1 cellular context compared by ENCODE assay signal in the genomic region with DNA sequence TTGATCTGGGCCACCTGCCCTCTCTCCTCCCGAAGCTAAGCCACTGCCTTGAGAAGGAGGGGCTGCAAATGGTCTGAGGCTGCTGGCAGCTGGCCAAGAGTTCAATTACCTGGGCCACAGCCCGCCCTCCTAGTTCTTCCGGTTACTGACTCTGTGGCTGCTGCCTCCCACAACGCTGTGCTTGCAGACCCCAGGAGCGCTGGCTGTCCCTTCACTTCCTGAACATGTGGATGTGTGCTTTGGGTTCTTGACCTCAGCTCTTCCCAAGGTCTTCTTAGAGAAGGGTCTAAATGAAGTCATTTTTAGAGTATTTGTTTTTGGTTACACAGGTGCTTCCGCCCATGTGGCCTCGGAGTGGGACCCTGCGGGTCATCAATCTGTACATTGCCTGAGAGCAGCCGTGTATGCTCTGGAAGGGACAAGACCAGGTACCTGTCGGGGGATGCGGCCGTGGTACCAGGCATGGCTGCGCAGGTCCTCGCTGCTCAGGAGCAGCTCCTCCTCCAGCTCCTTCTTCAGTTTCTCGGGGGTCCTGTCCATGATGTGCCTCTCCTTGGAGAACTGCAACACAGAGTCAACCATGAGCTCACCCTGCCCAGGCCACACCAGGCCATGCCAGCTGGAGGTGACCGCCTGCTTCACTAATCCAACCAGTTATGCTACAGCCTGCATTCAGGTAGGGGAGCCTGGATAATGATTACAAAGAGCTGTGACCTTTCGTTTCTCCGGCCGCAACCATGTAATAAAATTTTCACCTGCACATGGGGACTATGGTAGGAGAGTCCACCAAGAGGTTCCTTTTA.
TF ChIP-seq lines count a peak whose summit lies in the region.

No MANE protein-coding gene starts in this region.

TF ChIP-seq in HepG2, 621 proteins besides CTCF, POLR2A, EP300 and RAD21 (continued from another document and continues in another):
- TF ChIP-seq MATR3 (CRISPR knock-in tag; IDR thresholded peaks at IDR 0.05) (no peak), ZNF235 (CRISPR knock-in tag; IDR thresholded peaks at IDR 0.05; ENCODE audit: borderline replicate concordance) (no peak), PHF20 (CRISPR knock-in tag; IDR thresholded peaks at IDR 0.05) (no peak; the same call in 1 of the 2 replicates), SMAD9 (CRISPR knock-in tag; IDR thresholded peaks at IDR 0.05) (no peak), TCF7 (IDR thresholded peaks at IDR 0.05; ENCODE audit: low read depth) (0 out of 2 replicates have a peak, but pooled peaks have one; percentile 8), FOXJ3 (CRISPR knock-in tag; IDR thresholded peaks at IDR 0.05; ENCODE audit: borderline replicate concordance) (peak; percentile 71; the same call in 1 of the 2 replicates), TEAD3 (CRISPR knock-in tag; optimal IDR thresholded peaks at IDR 0.05; ENCODE audit: borderline replicate concordance) (peak; percentile 69), NFYC (CRISPR knock-in tag; IDR thresholded peaks at IDR 0.05) (no peak), ISX (CRISPR knock-in tag; conservative IDR thresholded peaks at IDR 0.05) (no peak), CREM (IDR thresholded peaks at IDR 0.05) (peak; percentile 56), CREM (CRISPR knock-in tag; IDR thresholded peaks at IDR 0.05) (no peak), MLLT10 (CRISPR knock-in tag; IDR thresholded peaks at IDR 0.05) (no peak), DMAP1 (CRISPR knock-in tag; IDR thresholded peaks at IDR 0.05) (peak; percentile 79), CENPX (CRISPR knock-in tag; IDR thresholded peaks at IDR 0.05) (no peak), HCFC1 (IDR thresholded peaks at IDR 0.05; ENCODE audit: low read depth, low read length) (no peak), KDM6A (CRISPR knock-in tag; IDR thresholded peaks at IDR 0.05; ENCODE audit: low read depth) (no peak), ZNF891 (CRISPR knock-in tag; IDR thresholded peaks at IDR 0.05) (peak; percentile 63; the same call in 1 of the 2 replicates), ZNF839 (CRISPR knock-in tag; IDR thresholded peaks at IDR 0.05; ENCODE audit: borderline replicate concordance) (no peak; the same call in 1 of the 2 replicates), CCAR2 (optimal IDR thresholded peaks at IDR 0.05; ENCODE audit: low read depth, low read length) (no peak), ELF3 (CRISPR knock-in tag; IDR thresholded peaks at IDR 0.05) (peak; percentile 98), DNMT1 (CRISPR knock-in tag; IDR thresholded peaks at IDR 0.05) (no peak), GABPA (IDR thresholded peaks at IDR 0.05; ENCODE audit: low read depth, low read length) (no peak; the same call in 1 of the 2 replicates), GABPA (CRISPR knock-in tag; IDR thresholded peaks at IDR 0.05; ENCODE audit: low read depth) (peak; percentile 81), ZNF569 (CRISPR knock-in tag; IDR thresholded peaks at IDR 0.05; ENCODE audit: borderline replicate concordance) (no peak), HMG20A (CRISPR knock-in tag; IDR thresholded peaks at IDR 0.05; ENCODE audit: borderline replicate concordance) (peak; percentile 73; the same call in 1 of the 2 replicates), YEATS4 (CRISPR knock-in tag; IDR thresholded peaks at IDR 0.05; ENCODE audit: borderline replicate concordance) (peak; percentile 69), ZNF550 (CRISPR knock-in tag; IDR thresholded peaks at IDR 0.05; ENCODE audit: borderline replicate concordance) (no peak), KAT7 (CRISPR knock-in tag; IDR thresholded peaks at IDR 0.05; ENCODE audit: borderline replicate concordance) (peak; percentile 88), ZBTB38 (CRISPR knock-in tag; IDR thresholded peaks at IDR 0.05) (peak; percentile 52), HMGA1 (CRISPR knock-in tag; conservative IDR thresholded peaks at IDR 0.05) (no peak), CAMTA2 (CRISPR knock-in tag; IDR thresholded peaks at IDR 0.05; ENCODE audit: borderline replicate concordance) (no peak), JUNB (CRISPR knock-in tag; IDR thresholded peaks at IDR 0.05; ENCODE audit: borderline replicate concordance) (0 out of 2 replicates have a peak, but pooled peaks have one; percentile 11), ZNF678 (CRISPR knock-in tag; IDR thresholded peaks at IDR 0.05) (0 out of 2 replicates have a peak, but pooled peaks have one; percentile 50), HNRNPL (IDR thresholded peaks at IDR 0.05; ENCODE audit: low read depth, low read length) (no peak), NFKB2 (CRISPR knock-in tag; IDR thresholded peaks at IDR 0.05; ENCODE audit: borderline replicate concordance) (peak; percentile 29; the same call in 1 of the 2 replicates), TAF15 (IDR thresholded peaks at IDR 0.05; ENCODE audit: low read depth, low read length, poor library complexity, severe bottlenecking) (no peak), ZNF263 (CRISPR knock-in tag; IDR thresholded peaks at IDR 0.05) (no peak), ZNF777 (CRISPR knock-in tag; IDR thresholded peaks at IDR 0.05) (no peak), HOXA9 (CRISPR knock-in tag; IDR thresholded peaks at IDR 0.05; ENCODE audit: borderline replicate concordance) (no peak), SNAPC2 (CRISPR knock-in tag; IDR thresholded peaks at IDR 0.05) (no peak; the same call in 1 of the 2 replicates), U2AF1 (optimal IDR thresholded peaks at IDR 0.05; ENCODE audit: low read depth, low read length) (no peak), HNRNPUL1 (IDR thresholded peaks at IDR 0.05; ENCODE audit: low read depth, low read length) (no peak)
- TF ChIP-seq, protein P1, sequence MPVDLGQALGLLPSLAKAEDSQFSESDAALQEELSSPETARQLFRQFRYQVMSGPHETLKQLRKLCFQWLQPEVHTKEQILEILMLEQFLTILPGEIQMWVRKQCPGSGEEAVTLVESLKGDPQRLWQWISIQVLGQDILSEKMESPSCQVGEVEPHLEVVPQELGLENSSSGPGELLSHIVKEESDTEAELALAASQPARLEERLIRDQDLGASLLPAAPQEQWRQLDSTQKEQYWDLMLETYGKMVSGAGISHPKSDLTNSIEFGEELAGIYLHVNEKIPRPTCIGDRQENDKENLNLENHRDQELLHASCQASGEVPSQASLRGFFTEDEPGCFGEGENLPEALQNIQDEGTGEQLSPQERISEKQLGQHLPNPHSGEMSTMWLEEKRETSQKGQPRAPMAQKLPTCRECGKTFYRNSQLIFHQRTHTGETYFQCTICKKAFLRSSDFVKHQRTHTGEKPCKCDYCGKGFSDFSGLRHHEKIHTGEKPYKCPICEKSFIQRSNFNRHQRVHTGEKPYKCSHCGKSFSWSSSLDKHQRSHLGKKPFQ (CRISPR knock-in tag; IDR thresholded peaks at IDR 0.05; ENCODE audit: insufficient replicate concordance), result peak; percentile 35
- TF ChIP-seq, protein P2, sequence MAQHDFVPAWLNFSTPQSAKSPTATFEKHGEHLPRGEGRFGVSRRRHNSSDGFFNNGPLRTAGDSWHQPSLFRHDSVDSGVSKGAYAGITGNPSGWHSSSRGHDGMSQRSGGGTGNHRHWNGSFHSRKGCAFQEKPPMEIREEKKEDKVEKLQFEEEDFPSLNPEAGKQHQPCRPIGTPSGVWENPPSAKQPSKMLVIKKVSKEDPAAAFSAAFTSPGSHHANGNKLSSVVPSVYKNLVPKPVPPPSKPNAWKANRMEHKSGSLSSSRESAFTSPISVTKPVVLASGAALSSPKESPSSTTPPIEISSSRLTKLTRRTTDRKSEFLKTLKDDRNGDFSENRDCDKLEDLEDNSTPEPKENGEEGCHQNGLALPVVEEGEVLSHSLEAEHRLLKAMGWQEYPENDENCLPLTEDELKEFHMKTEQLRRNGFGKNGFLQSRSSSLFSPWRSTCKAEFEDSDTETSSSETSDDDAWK (CRISPR knock-in tag; IDR thresholded peaks at IDR 0.05), result no peak
- TF ChIP-seq, protein P3, sequence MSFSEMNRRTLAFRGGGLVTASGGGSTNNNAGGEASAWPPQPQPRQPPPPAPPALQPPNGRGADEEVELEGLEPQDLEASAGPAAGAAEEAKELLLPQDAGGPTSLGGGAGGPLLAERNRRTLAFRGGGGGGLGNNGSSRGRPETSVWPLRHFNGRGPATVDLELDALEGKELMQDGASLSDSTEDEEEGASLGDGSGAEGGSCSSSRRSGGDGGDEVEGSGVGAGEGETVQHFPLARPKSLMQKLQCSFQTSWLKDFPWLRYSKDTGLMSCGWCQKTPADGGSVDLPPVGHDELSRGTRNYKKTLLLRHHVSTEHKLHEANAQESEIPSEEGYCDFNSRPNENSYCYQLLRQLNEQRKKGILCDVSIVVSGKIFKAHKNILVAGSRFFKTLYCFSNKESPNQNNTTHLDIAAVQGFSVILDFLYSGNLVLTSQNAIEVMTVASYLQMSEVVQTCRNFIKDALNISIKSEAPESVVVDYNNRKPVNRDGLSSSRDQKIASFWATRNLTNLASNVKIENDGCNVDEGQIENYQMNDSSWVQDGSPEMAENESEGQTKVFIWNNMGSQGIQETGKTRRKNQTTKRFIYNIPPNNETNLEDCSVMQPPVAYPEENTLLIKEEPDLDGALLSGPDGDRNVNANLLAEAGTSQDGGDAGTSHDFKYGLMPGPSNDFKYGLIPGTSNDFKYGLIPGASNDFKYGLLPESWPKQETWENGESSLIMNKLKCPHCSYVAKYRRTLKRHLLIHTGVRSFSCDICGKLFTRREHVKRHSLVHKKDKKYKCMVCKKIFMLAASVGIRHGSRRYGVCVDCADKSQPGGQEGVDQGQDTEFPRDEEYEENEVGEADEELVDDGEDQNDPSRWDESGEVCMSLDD (CRISPR knock-in tag; IDR thresholded peaks at IDR 0.05; ENCODE audit: borderline replicate concordance), result no peak
- TF ChIP-seq, protein P4, sequence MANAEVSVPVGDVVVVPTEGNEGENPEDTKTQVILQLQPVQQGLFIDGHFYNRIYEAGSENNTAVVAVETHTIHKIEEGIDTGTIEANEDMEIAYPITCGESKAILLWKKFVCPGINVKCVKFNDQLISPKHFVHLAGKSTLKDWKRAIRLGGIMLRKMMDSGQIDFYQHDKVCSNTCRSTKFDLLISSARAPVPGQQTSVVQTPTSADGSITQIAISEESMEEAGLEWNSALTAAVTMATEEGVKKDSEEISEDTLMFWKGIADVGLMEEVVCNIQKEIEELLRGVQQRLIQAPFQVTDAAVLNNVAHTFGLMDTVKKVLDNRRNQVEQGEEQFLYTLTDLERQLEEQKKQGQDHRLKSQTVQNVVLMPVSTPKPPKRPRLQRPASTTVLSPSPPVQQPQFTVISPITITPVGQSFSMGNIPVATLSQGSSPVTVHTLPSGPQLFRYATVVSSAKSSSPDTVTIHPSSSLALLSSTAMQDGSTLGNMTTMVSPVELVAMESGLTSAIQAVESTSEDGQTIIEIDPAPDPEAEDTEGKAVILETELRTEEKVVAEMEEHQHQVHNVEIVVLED (CRISPR knock-in tag; IDR thresholded peaks at IDR 0.05; ENCODE audit: borderline replicate concordance), result no peak
- TF ChIP-seq, protein P5, sequence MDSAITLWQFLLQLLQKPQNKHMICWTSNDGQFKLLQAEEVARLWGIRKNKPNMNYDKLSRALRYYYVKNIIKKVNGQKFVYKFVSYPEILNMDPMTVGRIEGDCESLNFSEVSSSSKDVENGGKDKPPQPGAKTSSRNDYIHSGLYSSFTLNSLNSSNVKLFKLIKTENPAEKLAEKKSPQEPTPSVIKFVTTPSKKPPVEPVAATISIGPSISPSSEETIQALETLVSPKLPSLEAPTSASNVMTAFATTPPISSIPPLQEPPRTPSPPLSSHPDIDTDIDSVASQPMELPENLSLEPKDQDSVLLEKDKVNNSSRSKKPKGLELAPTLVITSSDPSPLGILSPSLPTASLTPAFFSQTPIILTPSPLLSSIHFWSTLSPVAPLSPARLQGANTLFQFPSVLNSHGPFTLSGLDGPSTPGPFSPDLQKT (CRISPR knock-in tag; IDR thresholded peaks at IDR 0.05; ENCODE audit: borderline replicate concordance), result no peak
- TF ChIP-seq, protein P6, sequence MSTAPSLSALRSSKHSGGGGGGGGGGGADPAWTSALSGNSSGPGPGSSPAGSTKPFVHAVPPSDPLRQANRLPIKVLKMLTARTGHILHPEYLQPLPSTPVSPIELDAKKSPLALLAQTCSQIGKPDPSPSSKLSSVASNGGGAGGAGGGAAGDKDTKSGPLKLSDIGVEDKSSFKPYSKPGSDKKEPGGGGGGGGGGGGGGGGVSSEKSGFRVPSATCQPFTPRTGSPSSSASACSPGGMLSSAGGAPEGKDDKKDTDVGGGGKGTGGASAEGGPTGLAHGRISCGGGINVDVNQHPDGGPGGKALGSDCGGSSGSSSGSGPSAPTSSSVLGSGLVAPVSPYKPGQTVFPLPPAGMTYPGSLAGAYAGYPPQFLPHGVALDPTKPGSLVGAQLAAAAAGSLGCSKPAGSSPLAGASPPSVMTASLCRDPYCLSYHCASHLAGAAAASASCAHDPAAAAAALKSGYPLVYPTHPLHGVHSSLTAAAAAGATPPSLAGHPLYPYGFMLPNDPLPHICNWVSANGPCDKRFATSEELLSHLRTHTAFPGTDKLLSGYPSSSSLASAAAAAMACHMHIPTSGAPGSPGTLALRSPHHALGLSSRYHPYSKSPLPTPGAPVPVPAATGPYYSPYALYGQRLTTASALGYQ (CRISPR knock-in tag; IDR thresholded peaks at IDR 0.05), result no peak
- TF ChIP-seq, protein P7, sequence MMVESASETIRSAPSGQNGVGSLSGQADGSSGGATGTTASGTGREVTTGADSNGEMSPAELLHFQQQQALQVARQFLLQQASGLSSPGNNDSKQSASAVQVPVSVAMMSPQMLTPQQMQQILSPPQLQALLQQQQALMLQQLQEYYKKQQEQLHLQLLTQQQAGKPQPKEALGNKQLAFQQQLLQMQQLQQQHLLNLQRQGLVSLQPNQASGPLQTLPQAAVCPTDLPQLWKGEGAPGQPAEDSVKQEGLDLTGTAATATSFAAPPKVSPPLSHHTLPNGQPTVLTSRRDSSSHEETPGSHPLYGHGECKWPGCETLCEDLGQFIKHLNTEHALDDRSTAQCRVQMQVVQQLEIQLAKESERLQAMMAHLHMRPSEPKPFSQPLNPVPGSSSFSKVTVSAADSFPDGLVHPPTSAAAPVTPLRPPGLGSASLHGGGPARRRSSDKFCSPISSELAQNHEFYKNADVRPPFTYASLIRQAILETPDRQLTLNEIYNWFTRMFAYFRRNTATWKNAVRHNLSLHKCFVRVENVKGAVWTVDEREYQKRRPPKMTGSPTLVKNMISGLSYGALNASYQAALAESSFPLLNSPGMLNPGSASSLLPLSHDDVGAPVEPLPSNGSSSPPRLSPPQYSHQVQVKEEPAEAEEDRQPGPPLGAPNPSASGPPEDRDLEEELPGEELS (CRISPR knock-in tag; IDR thresholded peaks at IDR 0.05), result peak; percentile 44; the same call in 1 of the 2 replicates
- TF ChIP-seq, protein P8, sequence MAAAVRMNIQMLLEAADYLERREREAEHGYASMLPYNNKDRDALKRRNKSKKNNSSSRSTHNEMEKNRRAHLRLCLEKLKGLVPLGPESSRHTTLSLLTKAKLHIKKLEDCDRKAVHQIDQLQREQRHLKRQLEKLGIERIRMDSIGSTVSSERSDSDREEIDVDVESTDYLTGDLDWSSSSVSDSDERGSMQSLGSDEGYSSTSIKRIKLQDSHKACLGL (CRISPR knock-in tag; IDR thresholded peaks at IDR 0.05), result 0 out of 2 replicates have a peak, but pooled peaks have one; percentile 12
- TF ChIP-seq, protein P9, sequence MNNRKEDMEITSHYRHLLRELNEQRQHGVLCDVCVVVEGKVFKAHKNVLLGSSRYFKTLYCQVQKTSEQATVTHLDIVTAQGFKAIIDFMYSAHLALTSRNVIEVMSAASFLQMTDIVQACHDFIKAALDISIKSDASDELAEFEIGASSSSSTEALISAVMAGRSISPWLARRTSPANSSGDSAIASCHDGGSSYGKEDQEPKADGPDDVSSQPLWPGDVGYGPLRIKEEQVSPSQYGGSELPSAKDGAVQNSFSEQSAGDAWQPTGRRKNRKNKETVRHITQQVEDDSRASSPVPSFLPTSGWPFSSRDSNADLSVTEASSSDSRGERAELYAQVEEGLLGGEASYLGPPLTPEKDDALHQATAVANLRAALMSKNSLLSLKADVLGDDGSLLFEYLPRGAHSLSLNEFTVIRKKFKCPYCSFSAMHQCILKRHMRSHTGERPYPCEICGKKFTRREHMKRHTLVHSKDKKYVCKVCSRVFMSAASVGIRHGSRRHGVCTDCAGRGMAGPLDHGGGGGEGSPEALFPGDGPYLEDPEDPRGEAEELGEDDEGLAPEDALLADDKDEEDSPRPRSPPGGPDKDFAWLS (CRISPR knock-in tag; IDR thresholded peaks at IDR 0.05; ENCODE audit: borderline replicate concordance), result no peak
